Comparison of ENCODE assay signal across 1 cellular context in the genomic region with DNA sequence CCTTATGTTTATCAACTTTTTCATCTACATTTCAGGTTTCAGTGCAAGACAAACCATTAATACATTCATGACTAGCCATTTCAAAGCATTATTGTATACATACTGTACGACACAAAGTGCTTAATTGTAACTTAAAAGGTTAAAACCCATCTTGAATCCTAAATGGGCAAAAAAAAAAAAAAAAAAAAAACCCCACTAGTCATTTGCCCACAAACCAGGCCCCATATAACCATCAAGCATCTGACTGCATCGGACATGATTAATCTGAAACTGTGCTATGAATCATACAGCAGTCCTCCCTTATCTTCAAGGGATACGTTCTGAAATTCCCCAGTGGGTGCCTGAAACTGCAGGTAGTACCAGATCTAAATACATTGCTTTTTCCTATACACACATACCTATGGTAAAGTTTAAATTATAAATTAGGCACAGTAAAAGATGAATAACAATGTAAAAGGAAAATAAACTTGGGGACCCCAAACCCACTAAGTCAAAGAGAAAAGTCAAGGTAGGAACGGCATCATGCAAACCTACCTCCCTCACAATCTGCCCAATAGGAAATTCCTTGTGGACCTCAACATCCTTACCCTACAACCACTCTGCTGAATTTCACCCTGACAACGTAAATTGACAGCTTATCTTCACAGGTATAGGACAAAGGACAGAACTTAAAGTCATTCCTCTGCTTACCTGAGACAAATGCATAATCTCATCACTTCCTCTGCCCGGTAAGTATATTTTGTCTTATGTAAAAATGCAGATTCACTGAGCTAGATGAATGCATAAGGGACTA.
TF ChIP-seq lines count a peak whose summit lies in the region.

No MANE protein-coding gene starts in this region.

TF ChIP-seq in A549, 52 proteins besides CTCF, POLR2A, EP300 and RAD21 (continued from another document):
- TF ChIP-seq HMGXB4 (CRISPR knock-in tag; IDR thresholded peaks at IDR 0.05; ENCODE audit: borderline replicate concordance) (no peak), KDM5A (IDR thresholded peaks at IDR 0.05) (no peak), ZFP36 (IDR thresholded peaks at IDR 0.05; ENCODE audit: borderline replicate concordance, partially characterized antibody) (no peak), JUN (IDR thresholded peaks at IDR 0.05) (peak in 1 of 2 experiments; percentile 52; a peak in 2 of 5 replicates), GATA3 (IDR thresholded peaks at IDR 0.05; ENCODE audit: borderline replicate concordance) (peak; percentile 23; the same call in 1 of the 2 replicates), NFE2L2 (conservative IDR thresholded peaks at IDR 0.05; ENCODE audit: low read length) (no peak)
- TF ChIP-seq, protein P1, sequence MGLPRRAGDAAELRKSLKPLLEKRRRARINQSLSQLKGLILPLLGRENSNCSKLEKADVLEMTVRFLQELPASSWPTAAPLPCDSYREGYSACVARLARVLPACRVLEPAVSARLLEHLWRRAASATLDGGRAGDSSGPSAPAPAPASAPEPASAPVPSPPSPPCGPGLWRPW (IDR thresholded peaks at IDR 0.05) = no peak
